ENCODE assay signal across 12 cellular contexts in the genomic region with DNA sequence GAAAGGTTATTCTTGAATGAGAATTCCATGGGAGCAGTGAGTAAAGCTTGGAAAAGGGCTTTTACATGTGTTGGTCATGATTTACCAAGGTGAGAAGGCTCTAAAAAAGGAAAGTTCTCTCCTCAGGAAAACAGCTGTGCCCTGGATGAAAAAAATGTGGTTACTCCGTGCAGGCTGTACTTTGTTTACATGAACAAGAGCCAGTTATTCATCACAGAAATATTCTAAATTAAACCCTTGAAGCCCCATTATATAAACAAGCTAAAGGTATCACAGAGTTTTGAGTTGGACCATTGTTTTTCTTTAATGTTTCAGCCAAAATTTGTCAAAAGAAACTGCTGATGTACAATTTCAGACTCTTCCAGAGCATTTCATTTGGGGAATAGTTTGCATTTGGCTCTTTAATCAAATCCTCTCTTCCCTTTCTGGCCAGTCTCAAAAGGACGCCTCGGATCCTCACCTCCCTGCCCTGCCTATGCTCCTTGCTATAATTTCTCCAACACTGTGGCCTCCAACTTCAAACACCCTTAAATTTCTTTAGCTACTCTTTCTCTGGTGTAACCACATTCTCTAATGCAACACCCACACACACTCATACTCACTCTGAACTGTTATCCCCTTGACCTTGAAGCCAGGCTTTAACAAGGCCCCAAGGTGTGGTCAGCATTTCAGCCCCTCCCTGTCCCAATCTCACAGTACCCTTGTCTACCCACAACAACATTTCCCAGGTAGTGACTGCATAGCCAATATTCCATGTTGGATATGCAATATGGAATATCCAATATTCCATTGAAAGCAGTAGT. TPM values are rescaled to one million over a fixed set of nuclear protein-coding genes. Genes with fewer than 3 reads are reported as not detected.
DNase-seq lines count a peak whose midpoint lies in the region; TF ChIP-seq lines count a peak whose summit lies in the region.
"Had no signal": no experiment of that assay in that cellular context is flagged by ENCODE, and none has a peak within 500 bp of the region (broad histone marks: within the 10 kb centered on the region; RNA-seq: fewer than 3 reads in every experiment).

No MANE protein-coding gene starts in this region.

- TF ChIP-seq CTCF in fibroblast of mammary gland (conservative IDR thresholded peaks at IDR 0.05; ENCODE audit: control insufficient read depth, insufficient read depth, low read depth, low read length) (no peak), endothelial cell (IDR thresholded peaks at IDR 0.05; ENCODE audit: unreplicated experiment) (no peak)

- no peaks in the 10 kb centered on the region for H3K36me3 Mint-ChIP-seq in activated T-helper 1 cell treated with anti-CD3 and anti-CD28 coated beads, Interleukin-12 subunit alpha, Interleukin-12 subunit beta, Interleukin-2, Interleukin-4 antibody, amounts not matched to agents 30 ng/mL and 10 ng/mL and 1 ng/mL, durations not matched to agents 14 hours and 24 hours and 36 hours (ENCODE audit: low read depth)
- no peaks in the 10 kb centered on the region for H3K36me3 Mint-ChIP-seq in endothelial cell (ENCODE audit: low read depth, unreplicated experiment)

- H3K27me3 Mint-ChIP-seq in activated T-helper 1 cell treated with anti-CD3 and anti-CD28 coated beads, Interleukin-12 subunit alpha, Interleukin-12 subunit beta, Interleukin-2, Interleukin-4 antibody, amounts not matched to agents 30 ng/mL and 10 ng/mL and 1 ng/mL, durations not matched to agents 14 hours and 24 hours and 36 hours (ENCODE audit: insufficient read depth), result peaks cover 13% of the 10 kb centered on the region
- no peaks in the 10 kb centered on the region for H3K27me3 Mint-ChIP-seq in endothelial cell (ENCODE audit: unreplicated experiment)

- H3K27ac Mint-ChIP-seq in activated T-helper 1 cell treated with anti-CD3 and anti-CD28 coated beads, Interleukin-12 subunit alpha, Interleukin-12 subunit beta, Interleukin-2, Interleukin-4 antibody, amounts not matched to agents 30 ng/mL and 10 ng/mL and 1 ng/mL, durations not matched to agents 14 hours and 24 hours and 36 hours, result no peak overlapping the region
- no peak overlapping the region for H3K27ac Mint-ChIP-seq in endothelial cell (ENCODE audit: unreplicated experiment)

- H3K9me3 Mint-ChIP-seq in activated T-helper 1 cell treated with anti-CD3 and anti-CD28 coated beads, Interleukin-12 subunit alpha, Interleukin-12 subunit beta, Interleukin-2, Interleukin-4 antibody, amounts not matched to agents 30 ng/mL and 10 ng/mL and 1 ng/mL, durations not matched to agents 14 hours and 24 hours and 36 hours, result no peaks in the 10 kb centered on the region
- H3K9me3 Mint-ChIP-seq in endothelial cell (ENCODE audit: unreplicated experiment), result no peaks in the 10 kb centered on the region

- intact Hi-C loops in activated T-helper 1 cell treated with anti-CD3 and anti-CD28 coated beads, Interleukin-12 subunit alpha, Interleukin-12 subunit beta, Interleukin-2, Interleukin-4 antibody, amounts not matched to agents 30 ng/mL and 10 ng/mL and 1 ng/mL, durations not matched to agents 14 hours and 24 hours and 36 hours (cut with micrococcal nuclease), result no loop called here

- no peak overlapping the region for H3K4me3 ChIP-seq in fibroblast of mammary gland (ENCODE audit: control insufficient read depth, low read depth, low read length)
- H3K4me3 ChIP-seq: skin epidermis had no signal

- DNase-seq in AG08396 (ENCODE audit: low spot score), result peak; percentile 34
- peak; percentile 75 for DNase-seq in RPMI7951 (ENCODE audit: low read depth)
- DNase-seq in fibroblast of mammary gland (ENCODE audit: low read depth), result peak; percentile 59
- DNase-seq in pons (ENCODE audit: low spot score), result peak; percentile 24
- no peak for DNase-seq in NCI-H1048 (lab: John Stamatoyannopoulos, UW)
- DNase-seq in effector CD4-positive, alpha-beta T cell, result no peak
- no peak for DNase-seq in activated T-helper 1 cell treated with anti-CD3 and anti-CD28 coated beads, Interleukin-12 subunit alpha, Interleukin-12 subunit beta, Interleukin-2, Interleukin-4 antibody, amounts not matched to agents 30 ng/mL and 10 ng/mL and 1 ng/mL, durations not matched to agents 14 hours and 24 hours and 36 hours (ENCODE audit: low spot score)
- no peak for DNase-seq in endothelial cell (ENCODE audit: low spot score)
- DNase-seq: BE2C, KBM-7, NCI-H2107 had no signal

- no peak overlapping the region for H3K4me3 Mint-ChIP-seq in activated T-helper 1 cell treated with anti-CD3 and anti-CD28 coated beads, Interleukin-12 subunit alpha, Interleukin-12 subunit beta, Interleukin-2, Interleukin-4 antibody, amounts not matched to agents 30 ng/mL and 10 ng/mL and 1 ng/mL, durations not matched to agents 14 hours and 24 hours and 36 hours
- no peak overlapping the region for H3K4me3 Mint-ChIP-seq in endothelial cell (ENCODE audit: unreplicated experiment)

- H3K4me1 Mint-ChIP-seq in activated T-helper 1 cell treated with anti-CD3 and anti-CD28 coated beads, Interleukin-12 subunit alpha, Interleukin-12 subunit beta, Interleukin-2, Interleukin-4 antibody, amounts not matched to agents 30 ng/mL and 10 ng/mL and 1 ng/mL, durations not matched to agents 14 hours and 24 hours and 36 hours (ENCODE audit: low read depth), result peaks cover 16% of the 10 kb centered on the region
- H3K4me1 Mint-ChIP-seq in endothelial cell (ENCODE audit: unreplicated experiment), result no peaks in the 10 kb centered on the region

RNA-seq across cellular contexts. Expression of gene AFAP1L2, which starts 47.3 kb away (rescaled TPM):
- 1.7 and 2.0 TPM in 2 replicates for total RNA-seq in RPMI7951 (2014; rRNA removed; shearing (Covaris generic))
- total RNA-seq in activated T-helper 1 cell treated with anti-CD3 and anti-CD28 coated beads, Interleukin-12 subunit alpha, Interleukin-12 subunit beta, Interleukin-2, Interleukin-4 antibody, amounts not matched to agents 30 ng/mL and 10 ng/mL and 1 ng/mL, durations not matched to agents 14 hours and 24 hours and 36 hours, result 3.7 and 4.1 TPM in 2 replicates
- 0.77 TPM for total RNA-seq in endothelial cell (ENCODE audit: unreplicated experiment)

Comparison
In these comparisons a context has a peak if more than half of its experiments do, and no peak if none do; other contexts are left out.
1. DNase-seq: peak in AG08396 (single experiment), RPMI7951 (single experiment), fibroblast of mammary gland (single experiment) and pons (single experiment); none in NCI-H1048 (single experiment), effector CD4-positive, alpha-beta T cell (single experiment), activated T-helper 1 cell treated with anti-CD3 and anti-CD28 coated beads, Interleukin-12 subunit alpha, Interleukin-12 subunit beta, Interleukin-2, Interleukin-4 antibody, amounts not matched to agents 30 ng/mL and 10 ng/mL and 1 ng/mL, durations not matched to agents 14 hours and 24 hours and 36 hours (single experiment) and endothelial cell (single experiment).